ENCODE assay signal across 1 cellular context in genomic region chr1:204093421-204093717, GRCh38.
A peak's percentile ranks its signal among the peaks of the same experiment; 100 is the strongest.
TF ChIP-seq lines count a peak whose summit lies in the region.

No MANE protein-coding gene starts in this region.

TF ChIP-seq in HepG2, 621 proteins besides CTCF, POLR2A, EP300 and RAD21 (continued from another document and continues in another):
- TF ChIP-seq NR2F1 (CRISPR knock-in tag; IDR thresholded peaks at IDR 0.05), result no peak; a peak in 1 of 4 replicates
- no peak for TF ChIP-seq ZNF12 (CRISPR knock-in tag; IDR thresholded peaks at IDR 0.05)
- peak; percentile 63 for TF ChIP-seq NCOA2 (CRISPR knock-in tag; IDR thresholded peaks at IDR 0.05)
- no peak for TF ChIP-seq SCMH1 (CRISPR knock-in tag; IDR thresholded peaks at IDR 0.05; ENCODE audit: borderline replicate concordance)
- TF ChIP-seq GZF1 (CRISPR knock-in tag; IDR thresholded peaks at IDR 0.05), result no peak
- no peak; the same call in 1 of the 2 replicates for TF ChIP-seq GABPA (IDR thresholded peaks at IDR 0.05; ENCODE audit: low read depth, low read length)
- TF ChIP-seq GABPA (CRISPR knock-in tag; IDR thresholded peaks at IDR 0.05; ENCODE audit: low read depth), result peak; percentile 83
- no peak for TF ChIP-seq SSRP1 (CRISPR knock-in tag; IDR thresholded peaks at IDR 0.05)
- TF ChIP-seq CHCHD3 (CRISPR knock-in tag; IDR thresholded peaks at IDR 0.05), result no peak
- TF ChIP-seq THAP7 (CRISPR knock-in tag; IDR thresholded peaks at IDR 0.05), result no peak
- TF ChIP-seq ZNF562 (CRISPR knock-in tag; IDR thresholded peaks at IDR 0.05; ENCODE audit: borderline replicate concordance), result no peak
- no peak for TF ChIP-seq ZNF713 (CRISPR knock-in tag; IDR thresholded peaks at IDR 0.05)
- TF ChIP-seq ZNF879 (CRISPR knock-in tag; IDR thresholded peaks at IDR 0.05), result no peak
- TF ChIP-seq ZNF780A (CRISPR knock-in tag; IDR thresholded peaks at IDR 0.05), result no peak
- TF ChIP-seq U2AF1 (optimal IDR thresholded peaks at IDR 0.05; ENCODE audit: low read depth, low read length), result no peak
- no peak for TF ChIP-seq ZNF317 (CRISPR knock-in tag; IDR thresholded peaks at IDR 0.05)
- TF ChIP-seq ZNF281 (CRISPR knock-in tag; IDR thresholded peaks at IDR 0.05; ENCODE audit: borderline replicate concordance), result peak; percentile 37; the same call in 1 of the 2 replicates
- TF ChIP-seq ZNF572 (CRISPR knock-in tag; IDR thresholded peaks at IDR 0.05), result no peak
- no peak for TF ChIP-seq ZNF7 (CRISPR knock-in tag; IDR thresholded peaks at IDR 0.05)
- no peak for TF ChIP-seq ZKSCAN5 (CRISPR knock-in tag; IDR thresholded peaks at IDR 0.05)
- TF ChIP-seq NR2F6 (IDR thresholded peaks at IDR 0.05), result no peak
- peak; percentile 56; the same call in 1 of the 2 replicates for TF ChIP-seq NR2F6 (CRISPR knock-in tag; IDR thresholded peaks at IDR 0.05)
- no peak for TF ChIP-seq ATM (IDR thresholded peaks at IDR 0.05; ENCODE audit: borderline replicate concordance)
- TF ChIP-seq RBM22 (optimal IDR thresholded peaks at IDR 0.05; ENCODE audit: low read length), result peak; percentile 79
- TF ChIP-seq KLF9 (CRISPR knock-in tag; IDR thresholded peaks at IDR 0.05; ENCODE audit: low read depth), result no peak
- no peak for TF ChIP-seq RBM39 (IDR thresholded peaks at IDR 0.05; ENCODE audit: low read depth, low read length, poor library complexity, severe bottlenecking)
- TF ChIP-seq ZNF607 (CRISPR knock-in tag; IDR thresholded peaks at IDR 0.05; ENCODE audit: borderline replicate concordance), result no peak
- TF ChIP-seq SAP130 (CRISPR knock-in tag; IDR thresholded peaks at IDR 0.05; ENCODE audit: low read depth), result peak; percentile 76
- no peak for TF ChIP-seq ZSCAN30 (CRISPR knock-in tag; IDR thresholded peaks at IDR 0.05)
- peak; percentile 51 for TF ChIP-seq ASH2L (IDR thresholded peaks at IDR 0.05; ENCODE audit: insufficient read length, low read depth, low read length)
- TF ChIP-seq GPBP1L1 (CRISPR knock-in tag; IDR thresholded peaks at IDR 0.05), result no peak
- TF ChIP-seq RNF2 (conservative IDR thresholded peaks at IDR 0.05; ENCODE audit: low read depth), result no peak
- no peak for TF ChIP-seq MAFG (CRISPR knock-in tag; IDR thresholded peaks at IDR 0.05)
- peak; percentile 62; the same call in 1 of the 2 replicates for TF ChIP-seq ZNF644 (CRISPR knock-in tag; IDR thresholded peaks at IDR 0.05; ENCODE audit: low read depth)
- TF ChIP-seq, protein P1, sequence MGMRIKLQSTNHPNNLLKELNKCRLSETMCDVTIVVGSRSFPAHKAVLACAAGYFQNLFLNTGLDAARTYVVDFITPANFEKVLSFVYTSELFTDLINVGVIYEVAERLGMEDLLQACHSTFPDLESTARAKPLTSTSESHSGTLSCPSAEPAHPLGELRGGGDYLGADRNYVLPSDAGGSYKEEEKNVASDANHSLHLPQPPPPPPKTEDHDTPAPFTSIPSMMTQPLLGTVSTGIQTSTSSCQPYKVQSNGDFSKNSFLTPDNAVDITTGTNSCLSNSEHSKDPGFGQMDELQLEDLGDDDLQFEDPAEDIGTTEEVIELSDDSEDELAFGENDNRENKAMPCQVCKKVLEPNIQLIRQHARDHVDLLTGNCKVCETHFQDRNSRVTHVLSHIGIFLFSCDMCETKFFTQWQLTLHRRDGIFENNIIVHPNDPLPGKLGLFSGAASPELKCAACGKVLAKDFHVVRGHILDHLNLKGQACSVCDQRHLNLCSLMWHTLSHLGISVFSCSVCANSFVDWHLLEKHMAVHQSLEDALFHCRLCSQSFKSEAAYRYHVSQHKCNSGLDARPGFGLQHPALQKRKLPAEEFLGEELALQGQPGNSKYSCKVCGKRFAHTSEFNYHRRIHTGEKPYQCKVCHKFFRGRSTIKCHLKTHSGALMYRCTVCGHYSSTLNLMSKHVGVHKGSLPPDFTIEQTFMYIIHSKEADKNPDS (CRISPR knock-in tag; IDR thresholded peaks at IDR 0.05), result no peak
- no peak for TF ChIP-seq NFYC (CRISPR knock-in tag; IDR thresholded peaks at IDR 0.05)
- TF ChIP-seq NONO (IDR thresholded peaks at IDR 0.05), result no peak
- TF ChIP-seq NONO (CRISPR knock-in tag; conservative IDR thresholded peaks at IDR 0.05), result no peak
- TF ChIP-seq ETV6 (CRISPR knock-in tag; conservative IDR thresholded peaks at IDR 0.05), result no peak
- no peak for TF ChIP-seq PTBP1 (IDR thresholded peaks at IDR 0.05; ENCODE audit: low read depth, low read length, poor library complexity, severe bottlenecking)
- no peak for TF ChIP-seq ZNF792 (CRISPR knock-in tag; IDR thresholded peaks at IDR 0.05)
- TF ChIP-seq, protein P2, sequence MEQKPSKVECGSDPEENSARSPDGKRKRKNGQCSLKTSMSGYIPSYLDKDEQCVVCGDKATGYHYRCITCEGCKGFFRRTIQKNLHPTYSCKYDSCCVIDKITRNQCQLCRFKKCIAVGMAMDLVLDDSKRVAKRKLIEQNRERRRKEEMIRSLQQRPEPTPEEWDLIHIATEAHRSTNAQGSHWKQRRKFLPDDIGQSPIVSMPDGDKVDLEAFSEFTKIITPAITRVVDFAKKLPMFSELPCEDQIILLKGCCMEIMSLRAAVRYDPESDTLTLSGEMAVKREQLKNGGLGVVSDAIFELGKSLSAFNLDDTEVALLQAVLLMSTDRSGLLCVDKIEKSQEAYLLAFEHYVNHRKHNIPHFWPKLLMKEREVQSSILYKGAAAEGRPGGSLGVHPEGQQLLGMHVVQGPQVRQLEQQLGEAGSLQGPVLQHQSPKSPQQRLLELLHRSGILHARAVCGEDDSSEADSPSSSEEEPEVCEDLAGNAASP (CRISPR knock-in tag; IDR thresholded peaks at IDR 0.05; ENCODE audit: borderline replicate concordance), result peak; percentile 30; the same call in 1 of the 2 replicates
- no peak for TF ChIP-seq ZNF180 (CRISPR knock-in tag; IDR thresholded peaks at IDR 0.05; ENCODE audit: borderline replicate concordance, low read depth)
- 0 out of 2 replicates have a peak, but pooled peaks have one; percentile 24 for TF ChIP-seq ATF7-NPFF (CRISPR knock-in tag; IDR thresholded peaks at IDR 0.05; ENCODE audit: low read depth)
- TF ChIP-seq, protein P3, sequence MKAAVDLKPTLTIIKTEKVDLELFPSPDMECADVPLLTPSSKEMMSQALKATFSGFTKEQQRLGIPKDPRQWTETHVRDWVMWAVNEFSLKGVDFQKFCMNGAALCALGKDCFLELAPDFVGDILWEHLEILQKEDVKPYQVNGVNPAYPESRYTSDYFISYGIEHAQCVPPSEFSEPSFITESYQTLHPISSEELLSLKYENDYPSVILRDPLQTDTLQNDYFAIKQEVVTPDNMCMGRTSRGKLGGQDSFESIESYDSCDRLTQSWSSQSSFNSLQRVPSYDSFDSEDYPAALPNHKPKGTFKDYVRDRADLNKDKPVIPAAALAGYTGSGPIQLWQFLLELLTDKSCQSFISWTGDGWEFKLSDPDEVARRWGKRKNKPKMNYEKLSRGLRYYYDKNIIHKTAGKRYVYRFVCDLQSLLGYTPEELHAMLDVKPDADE (CRISPR knock-in tag; IDR thresholded peaks at IDR 0.05), result no peak
- no peak for TF ChIP-seq ZNF598 (CRISPR knock-in tag; IDR thresholded peaks at IDR 0.05; ENCODE audit: borderline replicate concordance)
- TF ChIP-seq, protein P4, sequence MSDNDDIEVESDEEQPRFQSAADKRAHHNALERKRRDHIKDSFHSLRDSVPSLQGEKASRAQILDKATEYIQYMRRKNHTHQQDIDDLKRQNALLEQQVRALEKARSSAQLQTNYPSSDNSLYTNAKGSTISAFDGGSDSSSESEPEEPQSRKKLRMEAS (IDR thresholded peaks at IDR 0.05), result 0 out of 2 replicates have a peak, but pooled peaks have one; percentile 28
- no peak for TF ChIP-seq YY1 (IDR thresholded peaks at IDR 0.05; ENCODE audit: insufficient read depth, insufficient replicate concordance, low read depth, low read length)
- TF ChIP-seq, protein P5, sequence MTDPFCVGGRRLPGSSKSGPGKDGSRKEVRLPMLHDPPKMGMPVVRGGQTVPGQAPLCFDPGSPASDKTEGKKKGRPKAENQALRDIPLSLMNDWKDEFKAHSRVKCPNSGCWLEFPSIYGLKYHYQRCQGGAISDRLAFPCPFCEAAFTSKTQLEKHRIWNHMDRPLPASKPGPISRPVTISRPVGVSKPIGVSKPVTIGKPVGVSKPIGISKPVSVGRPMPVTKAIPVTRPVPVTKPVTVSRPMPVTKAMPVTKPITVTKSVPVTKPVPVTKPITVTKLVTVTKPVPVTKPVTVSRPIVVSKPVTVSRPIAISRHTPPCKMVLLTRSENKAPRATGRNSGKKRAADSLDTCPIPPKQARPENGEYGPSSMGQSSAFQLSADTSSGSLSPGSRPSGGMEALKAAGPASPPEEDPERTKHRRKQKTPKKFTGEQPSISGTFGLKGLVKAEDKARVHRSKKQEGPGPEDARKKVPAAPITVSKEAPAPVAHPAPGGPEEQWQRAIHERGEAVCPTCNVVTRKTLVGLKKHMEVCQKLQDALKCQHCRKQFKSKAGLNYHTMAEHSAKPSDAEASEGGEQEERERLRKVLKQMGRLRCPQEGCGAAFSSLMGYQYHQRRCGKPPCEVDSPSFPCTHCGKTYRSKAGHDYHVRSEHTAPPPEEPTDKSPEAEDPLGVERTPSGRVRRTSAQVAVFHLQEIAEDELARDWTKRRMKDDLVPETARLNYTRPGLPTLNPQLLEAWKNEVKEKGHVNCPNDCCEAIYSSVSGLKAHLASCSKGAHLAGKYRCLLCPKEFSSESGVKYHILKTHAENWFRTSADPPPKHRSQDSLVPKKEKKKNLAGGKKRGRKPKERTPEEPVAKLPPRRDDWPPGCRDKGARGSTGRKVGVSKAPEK (CRISPR knock-in tag; IDR thresholded peaks at IDR 0.05; ENCODE audit: borderline replicate concordance), result no peak
- no peak for TF ChIP-seq DMAP1 (CRISPR knock-in tag; IDR thresholded peaks at IDR 0.05)
- no peak for TF ChIP-seq RELA (CRISPR knock-in tag; IDR thresholded peaks at IDR 0.05)
- TF ChIP-seq, protein P6, sequence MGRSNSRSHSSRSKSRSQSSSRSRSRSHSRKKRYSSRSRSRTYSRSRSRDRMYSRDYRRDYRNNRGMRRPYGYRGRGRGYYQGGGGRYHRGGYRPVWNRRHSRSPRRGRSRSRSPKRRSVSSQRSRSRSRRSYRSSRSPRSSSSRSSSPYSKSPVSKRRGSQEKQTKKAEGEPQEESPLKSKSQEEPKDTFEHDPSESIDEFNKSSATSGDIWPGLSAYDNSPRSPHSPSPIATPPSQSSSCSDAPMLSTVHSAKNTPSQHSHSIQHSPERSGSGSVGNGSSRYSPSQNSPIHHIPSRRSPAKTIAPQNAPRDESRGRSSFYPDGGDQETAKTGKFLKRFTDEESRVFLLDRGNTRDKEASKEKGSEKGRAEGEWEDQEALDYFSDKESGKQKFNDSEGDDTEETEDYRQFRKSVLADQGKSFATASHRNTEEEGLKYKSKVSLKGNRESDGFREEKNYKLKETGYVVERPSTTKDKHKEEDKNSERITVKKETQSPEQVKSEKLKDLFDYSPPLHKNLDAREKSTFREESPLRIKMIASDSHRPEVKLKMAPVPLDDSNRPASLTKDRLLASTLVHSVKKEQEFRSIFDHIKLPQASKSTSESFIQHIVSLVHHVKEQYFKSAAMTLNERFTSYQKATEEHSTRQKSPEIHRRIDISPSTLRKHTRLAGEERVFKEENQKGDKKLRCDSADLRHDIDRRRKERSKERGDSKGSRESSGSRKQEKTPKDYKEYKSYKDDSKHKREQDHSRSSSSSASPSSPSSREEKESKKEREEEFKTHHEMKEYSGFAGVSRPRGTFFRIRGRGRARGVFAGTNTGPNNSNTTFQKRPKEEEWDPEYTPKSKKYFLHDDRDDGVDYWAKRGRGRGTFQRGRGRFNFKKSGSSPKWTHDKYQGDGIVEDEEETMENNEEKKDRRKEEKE (IDR thresholded peaks at IDR 0.05), result no peak
- no peak for TF ChIP-seq ZNF329 (CRISPR knock-in tag; IDR thresholded peaks at IDR 0.05; ENCODE audit: low read depth)
- no peak for TF ChIP-seq PAX8 (CRISPR knock-in tag; IDR thresholded peaks at IDR 0.05; ENCODE audit: borderline replicate concordance)
- no peak for TF ChIP-seq ZNF430 (CRISPR knock-in tag; IDR thresholded peaks at IDR 0.05)
- TF ChIP-seq, protein P7, sequence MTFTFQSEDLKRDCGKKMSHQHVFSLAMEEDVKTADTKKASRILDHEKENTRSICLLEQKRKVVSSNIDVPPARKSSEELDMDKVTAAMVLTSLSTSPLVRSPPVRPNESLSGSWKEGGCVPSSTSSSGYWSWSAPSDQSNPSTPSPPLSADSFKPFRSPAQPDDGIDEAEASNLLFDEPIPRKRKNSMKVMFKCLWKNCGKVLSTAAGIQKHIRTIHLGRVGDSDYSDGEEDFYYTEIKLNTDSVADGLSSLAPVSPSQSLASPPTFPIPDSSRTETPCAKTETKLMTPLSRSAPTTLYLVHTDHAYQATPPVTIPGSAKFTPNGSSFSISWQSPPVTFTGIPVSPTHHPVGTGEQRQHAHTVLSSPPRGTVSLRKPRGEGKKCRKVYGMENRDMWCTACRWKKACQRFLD (CRISPR knock-in tag; IDR thresholded peaks at IDR 0.05; ENCODE audit: borderline replicate concordance), result no peak
- TF ChIP-seq HMG20A (CRISPR knock-in tag; IDR thresholded peaks at IDR 0.05; ENCODE audit: borderline replicate concordance), result no peak
